ENCODE assay signal across 8 cellular contexts in genomic region chr1:960371-961131, GRCh38. TPM values are rescaled to one million over a fixed set of nuclear protein-coding genes. Genes with fewer than 3 reads are reported as not detected.
DNase-seq lines count a peak whose midpoint lies in the region; ATAC-seq and TF ChIP-seq lines count a peak whose summit lies in the region.

TSS of gene KLHL17 (plus strand) at chr1:960584. CDS start at chr1:960694, 110 bp downstream.

- H3K36me3 ChIP-seq in adrenal gland (replicated peaks in 1 of 2) (peaks cover 0 to 14% of the 10 kb centered on the region in 2 donors), left ventricle myocardium inferior (peaks cover 25% of the 10 kb centered on the region), uterus (no peaks in the 10 kb centered on the region)

- DNase-seq in ACHN (peak; percentile 66), KBM-7 (peak; percentile 55), T-helper 2 cell (peak; percentile 57 to 85 (median 75)), adrenal gland (peak in 6 of 7 donors; percentile 58 to 77 (median 67)), left ventricle myocardium inferior (peak; percentile 80), putamen (ENCODE audit: low spot score) (peak; percentile 45), uterus (peak; percentile 62 to 70)

- ATAC-seq in GM18867 (IDR thresholded peaks at IDR 0.05; ENCODE audit: unreplicated experiment) = peak; percentile 42

- peak within 1 kb of the TSS in 2 of 4 donors; percentile 34 to 99 for H3K4me3 ChIP-seq in adrenal gland
- peak within 1 kb of the TSS; percentile 100 for H3K4me3 ChIP-seq in left ventricle myocardium inferior
- peak within 1 kb of the TSS; percentile 46 to 62 for H3K4me3 ChIP-seq in uterus

- TF ChIP-seq CTCF in adrenal gland (IDR thresholded peaks at IDR 0.05) (no peak), left ventricle myocardium inferior (IDR thresholded peaks at IDR 0.05; ENCODE audit: borderline replicate concordance) (no peak), uterus (IDR thresholded peaks at IDR 0.05) (no peak)

- WGBS in adrenal gland, 4 donors = 0 to 1% (median 1%) methylated on average over 41 to 108 of the region's 108 CpGs; no CpG with 5 or more reads in 1 of the 4 donors

- intact Hi-C loops in adrenal gland (cut with DNase I) = no loop called here
- intact Hi-C loops in left ventricle myocardium inferior (cut with micrococcal nuclease) = no loop called here
- intact Hi-C loops in uterus (cut with DNase I; ENCODE audit: low total_unique reads) = no loop called here

- no peaks in the 10 kb centered on the region for H3K9me3 ChIP-seq in adrenal gland (replicated peaks in 1 of 3)
- no peaks in the 10 kb centered on the region for H3K9me3 ChIP-seq in left ventricle myocardium inferior (replicated peaks)
- H3K9me3 ChIP-seq in uterus = no peaks in the 10 kb centered on the region

- TF ChIP-seq POLR2A in adrenal gland (IDR thresholded peaks at IDR 0.05) (no peak), uterus (IDR thresholded peaks at IDR 0.05) (peak in 1 of 2 donors; percentile 2)

- no peaks in the 10 kb centered on the region for H3K27me3 ChIP-seq in adrenal gland
- no peaks in the 10 kb centered on the region for H3K27me3 ChIP-seq in left ventricle myocardium inferior (ENCODE audit: low read depth)
- H3K27me3 ChIP-seq in uterus = no peaks in the 10 kb centered on the region

- H3K27ac ChIP-seq in adrenal gland = peak within 1 kb of the TSS in 1 of 5 donors; percentile 45
- no peak within 1 kb of the TSS for H3K27ac ChIP-seq in left ventricle myocardium inferior (replicated peaks)
- peak within 1 kb of the TSS; percentile 7 to 25 for H3K27ac ChIP-seq in uterus

- H3K4me1 ChIP-seq in adrenal gland (replicated peaks in 1 of 2) = peaks cover 17 to 20% of the 10 kb centered on the region in 2 donors
- H3K4me1 ChIP-seq in left ventricle myocardium inferior = peaks cover 47% of the 10 kb centered on the region
- peaks cover 8 to 13% of the 10 kb centered on the region in 2 donors for H3K4me1 ChIP-seq in uterus

- in situ Hi-C loops in ACHN (cut with HindIII; ENCODE audit: low pct_ligation_motif_present, low pct_unique_long_range_greater_than_20kb, low sequenced_read_pairs) = no loop called here
- in situ Hi-C loops in KBM-7 (cut with MboI; ENCODE audit: low pct_unique_long_range_greater_than_20kb, low sequenced_read_pairs) = no loop called here

RNA-seq across cellular contexts. Expression of gene KLHL17, which starts in this region (rescaled TPM):
- total RNA-seq in adrenal gland (10 to 100 TPM in 1 of 8 donors, 1 to 10 TPM in 7; 3.2 to 15.9 (median 6.9) TPM), left ventricle myocardium inferior (6.4 TPM), uterus (10 to 100 TPM in 2 of 4 donors, 1 to 10 TPM in 2; 1.8 to 15.3 (median 9.6) TPM)
- polyA plus RNA-seq in adrenal gland = 10 to 100 TPM in 2 of 3 donors, under 1 TPM in 1; 0.73 to 38.8 (median 25.4) TPM
